ENCODE assay signal across 10 cellular contexts in the genomic region with DNA sequence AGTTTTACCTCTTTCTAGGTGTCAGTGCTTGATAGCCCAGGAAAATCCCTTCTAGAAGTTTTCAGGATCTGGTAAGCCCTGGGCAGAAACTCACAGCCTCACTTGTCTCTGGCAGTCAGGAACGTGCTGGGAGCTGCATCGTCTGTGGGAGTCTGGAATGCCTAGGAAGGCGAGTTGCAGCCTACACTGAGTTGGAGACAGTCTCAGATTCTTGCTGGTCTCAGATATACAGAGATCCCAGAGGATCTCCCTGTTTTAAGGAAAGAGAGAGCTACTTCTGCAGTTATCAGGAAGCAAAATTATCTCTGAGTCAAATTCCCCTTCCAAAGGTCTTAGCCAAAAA.
A peak's percentile ranks its signal among the peaks of the same experiment; 100 is the strongest.
DNase-seq lines count a peak whose midpoint lies in the region; ATAC-seq and TF ChIP-seq lines count a peak whose summit lies in the region.
"Had no signal": no experiment of that assay in that cellular context is flagged by ENCODE, and none has a peak within 500 bp of the region (broad histone marks: within the 10 kb centered on the region; RNA-seq: fewer than 3 reads in every experiment).

No MANE protein-coding gene starts in this region.

- H3K4me3 ChIP-seq in astrocyte of the cerebellum (ENCODE audit: low read depth, low read length) (no peak overlapping the region), hepatocyte (no peak overlapping the region), skeletal muscle satellite cell (ENCODE audit: low read length) (no peak overlapping the region)

- H3K36me3 Mint-ChIP-seq in H9 (ENCODE audit: insufficient read depth in 1 of 3, low read depth in 3 of 3) (peaks cover 0 to 16% (median 8%) of the 10 kb centered on the region in 3 experiments; a peak in 6 of 7 replicates), endothelial cell (ENCODE audit: low read depth, unreplicated experiment) (peaks cover 3% of the 10 kb centered on the region)

- ATAC-seq in GM18870 (IDR thresholded peaks at IDR 0.05; ENCODE audit: unreplicated experiment): no peak
- ATAC-seq: activated T-cell treated with anti-CD3 and anti-CD28 coated beads, Interleukin-2, amount 50 U/mL, for 72 hours; left colon had no signal

- H2BK5ac ChIP-seq in H9 (ENCODE audit: insufficient read length, low read length): no peak overlapping the region

- H3K9me3 Mint-ChIP-seq in H9: peaks cover 18 to 27% of the 10 kb centered on the region in 2 experiments
- H3K9me3 Mint-ChIP-seq in endothelial cell (ENCODE audit: unreplicated experiment): peaks cover 8% of the 10 kb centered on the region
- H3K9me3 Mint-ChIP-seq: activated T-cell treated with anti-CD3 and anti-CD28 coated beads, Interleukin-2, amount 50 U/mL, for 72 hours had no signal

- H3K4me1 Mint-ChIP-seq in H9 (peaks cover 10 to 18% of the 10 kb centered on the region in 2 experiments), endothelial cell (ENCODE audit: unreplicated experiment) (peaks cover 16% of the 10 kb centered on the region)

- no peak overlapping the region for H2AK5ac ChIP-seq in H9 (ENCODE audit: insufficient read length, low read length)

- H2BK120ac ChIP-seq in H9 (ENCODE audit: low read depth, low read length, poor library complexity, severe bottlenecking): no peak overlapping the region

- no peak overlapping the region for H3T11ph ChIP-seq in H9 (ENCODE audit: low read length)

- no peaks in the 10 kb centered on the region for H3K23me2 ChIP-seq in H9 (ENCODE audit: insufficient read length, low read depth, low read length, poor library complexity, severe bottlenecking)

- H3K27ac Mint-ChIP-seq in H9: peak overlapping the region in 2 of 3 experiments; percentile 16 to 32; a peak in 1 of 7 replicates
- H3K27ac Mint-ChIP-seq in endothelial cell (ENCODE audit: unreplicated experiment): no peak overlapping the region
- H3K27ac Mint-ChIP-seq: activated T-cell treated with anti-CD3 and anti-CD28 coated beads, Interleukin-2, amount 50 U/mL, for 72 hours had no signal

- H3K4me3 Mint-ChIP-seq in H9 (no peak overlapping the region), endothelial cell (ENCODE audit: unreplicated experiment) (no peak overlapping the region)
- H3K4me3 Mint-ChIP-seq: activated T-cell treated with anti-CD3 and anti-CD28 coated beads, Interleukin-2, amount 50 U/mL, for 72 hours had no signal

- H3K36me3 ChIP-seq in hepatocyte (replicated peaks; ENCODE audit: insufficient read depth, low read depth) (no peaks in the 10 kb centered on the region), skeletal muscle satellite cell (ENCODE audit: insufficient read depth, low read length) (no peaks in the 10 kb centered on the region)

- H2BK12ac ChIP-seq in H9 (ENCODE audit: insufficient read length, low read depth, low read length): no peak overlapping the region

- H3K14ac ChIP-seq in H9 (ENCODE audit: insufficient read depth, low read length): no peak overlapping the region

- no peak overlapping the region for H4K91ac ChIP-seq in H9 (ENCODE audit: insufficient read length, low read depth, low read length)

- no peak overlapping the region for H3K27ac ChIP-seq in H9 (ENCODE audit: insufficient read length, low read depth, low read length)
- no peak overlapping the region for H3K27ac ChIP-seq in hepatocyte

- H2AFZ ChIP-seq in H9 (ENCODE audit: low read length) (no peak overlapping the region), hepatocyte (no peak overlapping the region)

- TF ChIP-seq CTCF in H9 (conservative IDR thresholded peaks at IDR 0.05): no peak
- TF ChIP-seq CTCF in astrocyte of the cerebellum (IDR thresholded peaks at IDR 0.05; ENCODE audit: low read depth, low read length, missing control alignments): no peak
- TF ChIP-seq CTCF in hepatocyte (IDR thresholded peaks at IDR 0.05; ENCODE audit: poor library complexity): no peak
- no peak for TF ChIP-seq CTCF in endothelial cell (IDR thresholded peaks at IDR 0.05; ENCODE audit: unreplicated experiment)

- no peaks in the 10 kb centered on the region for H3K79me2 ChIP-seq in H9 (ENCODE audit: insufficient read depth, low read length)
- H3K79me2 ChIP-seq in hepatocyte: no peaks in the 10 kb centered on the region

- in situ Hi-C loops in astrocyte of the cerebellum (cut with HindIII; ENCODE audit: low sequenced_read_pairs): no loop called here

- no peaks in the 10 kb centered on the region for H4K20me1 ChIP-seq in H9 (ENCODE audit: control insufficient read depth, insufficient read depth, insufficient read length)
- H4K20me1 ChIP-seq in hepatocyte (ENCODE audit: insufficient read depth, poor library complexity, severe bottlenecking): no peaks in the 10 kb centered on the region

- H3K4me2 ChIP-seq in H9 (ENCODE audit: insufficient read depth, insufficient read length, low read length) (no peak overlapping the region), hepatocyte (peak overlapping the region; percentile 22), skeletal muscle satellite cell (ENCODE audit: low read length) (peak overlapping the region; percentile 55)

- H4K8ac ChIP-seq in H9 (replicated peaks; ENCODE audit: insufficient read length, low read depth, low read length): no peak overlapping the region

- H2BK20ac ChIP-seq in H9 (ENCODE audit: low read depth, low read length, poor library complexity, severe bottlenecking): no peak overlapping the region

- no peak overlapping the region for H2BK15ac ChIP-seq in H9 (ENCODE audit: low read depth, low read length)

- H3K18ac ChIP-seq in H9 (ENCODE audit: insufficient read length, low read depth, low read length): no peak overlapping the region

- peaks cover 7% of the 10 kb centered on the region for H3K9me3 ChIP-seq in H9 (ENCODE audit: control insufficient read depth, low read depth, low read length)
- no peaks in the 10 kb centered on the region for H3K9me3 ChIP-seq in hepatocyte (ENCODE audit: low read depth)
- no peaks in the 10 kb centered on the region for H3K9me3 ChIP-seq in skeletal muscle satellite cell (replicated peaks; ENCODE audit: low read length)

- no peaks in the 10 kb centered on the region for H3K9me2 ChIP-seq in hepatocyte (replicated peaks; ENCODE audit: insufficient read depth)

- DNase-seq in H9 (no peak), astrocyte of the cerebellum (ENCODE audit: low read depth) (peak; percentile 62), hepatocyte (ENCODE audit: low spot score) (no peak), putamen (ENCODE audit: low spot score) (no peak), OCI-M2 (lab: John Stamatoyannopoulos, UW; ENCODE audit: unreplicated experiment) (no peak), endothelial cell (ENCODE audit: low spot score) (no peak)
- DNase-seq: activated T-cell treated with anti-CD3 and anti-CD28 coated beads, Interleukin-2, amount 50 U/mL, for 72 hours; left colon had no signal

- H3K4me1 ChIP-seq in H9 (ENCODE audit: insufficient read depth, low read length) (no peaks in the 10 kb centered on the region), hepatocyte (ENCODE audit: insufficient read depth) (peaks cover 35% of the 10 kb centered on the region), skeletal muscle satellite cell (ENCODE audit: control insufficient read depth, insufficient read depth, low read length) (peaks cover 91% of the 10 kb centered on the region)

- H3K27me3 ChIP-seq in H9 (ENCODE audit: insufficient read depth, low read length) (no peaks in the 10 kb centered on the region), hepatocyte (no peaks in the 10 kb centered on the region), skeletal muscle satellite cell (ENCODE audit: control insufficient read depth, insufficient read depth, low read length) (no peaks in the 10 kb centered on the region)

- no peak overlapping the region for H3K4ac ChIP-seq in H9 (ENCODE audit: low read depth, low read length)

- H3K9ac ChIP-seq in H9 (ENCODE audit: extremely low read depth, insufficient read length, low read length): no peak overlapping the region
- peak overlapping the region; percentile 68 for H3K9ac ChIP-seq in skeletal muscle satellite cell (ENCODE audit: low read depth, low read length)

- no peak overlapping the region for H3K23ac ChIP-seq in H9 (ENCODE audit: insufficient read length, low read depth, low read length)

- no CpG with 5 or more reads among the region's 3 CpGs for WGBS in H9 (ENCODE audit: extremely low coverage, insufficient read length, low lambda C conversion rate)
- 24% methylated on average over 3 of the region's 3 CpGs for WGBS in hepatocyte (ENCODE audit: low lambda C conversion rate, missing lambda C conversion rate)

- H4K5ac ChIP-seq in H9 (ENCODE audit: insufficient read length, low read depth, low read length): no peak overlapping the region

- H3K27me3 Mint-ChIP-seq in H9 (ENCODE audit: low read depth) (peaks cover 2% of the 10 kb centered on the region; the same call in 1 of the 2 replicates), endothelial cell (ENCODE audit: unreplicated experiment) (peaks cover 4% of the 10 kb centered on the region)

- H3K79me1 ChIP-seq in H9 (ENCODE audit: insufficient read depth, low read depth, low read length, poor library complexity, severe bottlenecking): no peaks in the 10 kb centered on the region

- H3K56ac ChIP-seq in H9 (ENCODE audit: insufficient read length, low read depth, low read length): no peak overlapping the region
